ENCODE assay signal across 1 cellular context in genomic region chr17:43992641-43993040, GRCh38.
A peak's percentile ranks its signal among the peaks of the same experiment; 100 is the strongest.
TF ChIP-seq lines count a peak whose summit lies in the region.

No MANE protein-coding gene starts in this region.

TF ChIP-seq in K562, 482 proteins besides CTCF, POLR2A, EP300 and RAD21:
- TF ChIP-seq HES1 (IDR thresholded peaks at IDR 0.05; ENCODE audit: low read depth) (peak; percentile 89), ZNF24 (IDR thresholded peaks at IDR 0.05) (no peak), LARP7 (IDR thresholded peaks at IDR 0.05) (no peak)
